In the genomic region with DNA sequence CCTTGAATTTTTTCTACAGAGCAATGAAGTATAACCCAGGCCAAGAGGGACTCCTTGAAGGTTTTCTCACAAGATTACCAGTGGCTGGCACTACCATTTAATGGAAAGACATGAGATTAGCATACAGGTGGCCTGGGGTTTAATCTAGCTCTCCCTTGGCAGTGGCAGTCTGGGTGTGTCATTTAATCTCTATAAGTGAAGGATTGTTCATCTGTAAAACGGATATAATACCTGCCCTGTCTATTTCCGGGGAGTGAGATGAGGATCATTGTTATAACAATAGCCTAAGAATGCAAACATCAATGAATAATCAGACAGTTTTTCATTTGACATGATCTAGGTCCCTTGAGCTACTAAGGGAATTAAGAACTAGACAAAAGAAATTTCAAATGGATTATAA, we compare ENCODE assay signal across 34 cellular contexts.
"Had no signal": no experiment of that assay in that cellular context is flagged by ENCODE, and none has a peak within 500 bp of the region (broad histone marks: within the 10 kb centered on the region; RNA-seq: fewer than 3 reads in every experiment).

No MANE protein-coding gene starts in this region.

- H3K4me3 ChIP-seq: cardiac muscle cell, MG63 had no signal

- H3K9me3 ChIP-seq: MG63 had no signal

- H3K27ac ChIP-seq: brain microvascular endothelial cell, cardiac muscle cell, WERI-Rb-1 had no signal

- H3K27me3 ChIP-seq: brain microvascular endothelial cell, cardiac muscle cell, MG63 had no signal

- DNase-seq: activated CD4-positive, alpha-beta T cell treated with anti-CD3 and anti-CD28 coated beads, Interleukin-2, amount 10 ng/mL, durations not matched to agents 24 days and 14 days; activated CD4-positive, alpha-beta T cell treated with anti-CD3 and anti-CD28 coated beads, Interleukin-2, amount 50 U/mL, for 4 hours; activated CD4-positive, CD25-positive, alpha-beta regulatory T cell; activated CD8-positive, alpha-beta T cell treated with anti-CD3 and anti-CD28 coated beads for 36 hours; activated effector memory CD4-positive, alpha-beta T cell treated with anti-CD3 and anti-CD28 coated beads, Interleukin-2, amount 50 U/mL, for 16 hours; activated naive CD4-positive, alpha-beta T cell; activated naive CD4-positive, alpha-beta T cell treated with anti-CD3 and anti-CD28 coated beads, Interleukin-2, amount 50 U/mL, for 16 hours; activated naive CD8-positive, alpha-beta T cell treated with anti-CD3 and anti-CD28 coated beads for 36 hours; activated T-cell treated with anti-CD3 and anti-CD28 coated beads, Interleukin-2, amount 50 U/mL, for 1 hour; activated T-cell treated with anti-CD3 and anti-CD28 coated beads, Interleukin-2, amount 50 U/mL, for 72 hours; amniotic stem cell; aorta; brain microvascular endothelial cell; Karpas-422; KBM-7; MG63; NCI-H1092; NCI-H146; NCI-H187; NCI-H2029 treated with DMSO at 0.1 percent for 48 hours; NCI-H2107; NCI-H226; NCI-H446 treated with DMSO at 0.1 percent for 48 hours; NCI-H524; NCI-H69; NK-92 treated with Interleukin-12 subunit alpha and Interleukin-12 subunit beta, amount 100 ng/mL, for 24 hours; Right ventricle myocardium superior; SW 1271; T-helper 1 cell; T-helper 2 cell; T-helper 9 cell; WERI-Rb-1 had no signal

- H3K36me3 ChIP-seq: brain microvascular endothelial cell, cardiac muscle cell, MG63, WERI-Rb-1 had no signal

- ATAC-seq: activated CD8-positive, alpha-beta T cell treated with anti-CD3 and anti-CD28 coated beads for 36 hours; activated T-cell treated with anti-CD3 and anti-CD28 coated beads, Interleukin-2, amount 50 U/mL, for 72 hours; activated T-helper 17 cell treated with anti-CD3 and anti-CD28 coated beads, Interleukin-2, amount 50 U/mL, for 72 hours had no signal
